Comparison of ENCODE assay signal across 16 cellular contexts in genomic region chr20:46237221-46237620, GRCh38.
"Had no signal": no experiment of that assay in that cellular context is flagged by ENCODE, and none has a peak within 500 bp of the region (broad histone marks: within the 10 kb centered on the region; RNA-seq: fewer than 3 reads in every experiment).

No MANE protein-coding gene starts in this region.

- H3K9me3 ChIP-seq: heart left ventricle, right lobe of liver, stomach, suprapubic skin, transverse colon had no signal

- H3K27ac ChIP-seq: coronary artery, heart left ventricle, parathyroid adenoma, right lobe of liver, stomach, suprapubic skin, transverse colon had no signal

- H3K27me3 ChIP-seq: right lobe of liver had no signal

- H3K27ac Mint-ChIP-seq: activated naive CD4-positive, alpha-beta T cell treated with anti-CD3 and anti-CD28 coated beads, Interleukin-2, amount 10 ng/mL, durations not matched to agents 7 days and 5 days; immature natural killer cell; natural killer cell treated with Interleukin-12 subunit alpha and Interleukin-12 subunit beta and Interleukin-15 and Interleukin-18, amount 100 ng/mL, for 72 hours; stimulated activated memory B cell treated with anti-CD40 and anti-IgM and Interleukin-4, amounts not matched to agents 10 μg/mL and 1 μg/mL and 100 μg/mL, for 72 hours had no signal

- H3K36me3 ChIP-seq: heart left ventricle, right lobe of liver, stomach, suprapubic skin, transverse colon had no signal

- DNase-seq: activated CD4-positive, alpha-beta T cell treated with anti-CD3 and anti-CD28 coated beads, Interleukin-2, amount 50 U/mL, for 48 hours; activated naive CD4-positive, alpha-beta T cell treated with anti-CD3 and anti-CD28 coated beads, Interleukin-2, amount 10 ng/mL, durations not matched to agents 7 days and 5 days; activated T-cell treated with anti-CD3 and anti-CD28 coated beads, Interleukin-2, amount 50 U/mL, for 48 hours; cerebellar nuclear complex; heart left ventricle; immature natural killer cell; right lobe of liver; small intestine; stomach; T-helper 1 cell; transverse colon had no signal

- H3K4me1 ChIP-seq: heart left ventricle, parathyroid adenoma, right lobe of liver, stomach, suprapubic skin, transverse colon had no signal

- H3K4me3 Mint-ChIP-seq: activated naive CD4-positive, alpha-beta T cell treated with anti-CD3 and anti-CD28 coated beads, Interleukin-2, amount 10 ng/mL, durations not matched to agents 7 days and 5 days; immature natural killer cell; natural killer cell treated with Interleukin-12 subunit alpha and Interleukin-12 subunit beta and Interleukin-15 and Interleukin-18, amount 100 ng/mL, for 72 hours; stimulated activated memory B cell treated with anti-CD40 and anti-IgM and Interleukin-4, amounts not matched to agents 10 μg/mL and 1 μg/mL and 100 μg/mL, for 72 hours had no signal

- H2AFZ ChIP-seq: parathyroid adenoma had no signal

- H3K36me3 Mint-ChIP-seq: activated naive CD4-positive, alpha-beta T cell treated with anti-CD3 and anti-CD28 coated beads, Interleukin-2, amount 10 ng/mL, durations not matched to agents 7 days and 5 days; immature natural killer cell; natural killer cell treated with Interleukin-12 subunit alpha and Interleukin-12 subunit beta and Interleukin-15 and Interleukin-18, amount 100 ng/mL, for 72 hours; stimulated activated memory B cell treated with anti-CD40 and anti-IgM and Interleukin-4, amounts not matched to agents 10 μg/mL and 1 μg/mL and 100 μg/mL, for 72 hours had no signal

- H3K4me1 Mint-ChIP-seq: activated naive CD4-positive, alpha-beta T cell treated with anti-CD3 and anti-CD28 coated beads, Interleukin-2, amount 10 ng/mL, durations not matched to agents 7 days and 5 days; immature natural killer cell; stimulated activated memory B cell treated with anti-CD40 and anti-IgM and Interleukin-4, amounts not matched to agents 10 μg/mL and 1 μg/mL and 100 μg/mL, for 72 hours had no signal

- H3K9me3 Mint-ChIP-seq: activated naive CD4-positive, alpha-beta T cell treated with anti-CD3 and anti-CD28 coated beads, Interleukin-2, amount 10 ng/mL, durations not matched to agents 7 days and 5 days; immature natural killer cell; natural killer cell treated with Interleukin-12 subunit alpha and Interleukin-12 subunit beta and Interleukin-15 and Interleukin-18, amount 100 ng/mL, for 72 hours; stimulated activated memory B cell treated with anti-CD40 and anti-IgM and Interleukin-4, amounts not matched to agents 10 μg/mL and 1 μg/mL and 100 μg/mL, for 72 hours had no signal

- H3K79me2 ChIP-seq: parathyroid adenoma had no signal

- ATAC-seq: heart left ventricle; natural killer cell treated with Interleukin-12 subunit alpha and Interleukin-12 subunit beta and Interleukin-15 and Interleukin-18, amount 100 ng/mL, for 72 hours; right lobe of liver; stimulated activated memory B cell treated with anti-CD40 and anti-IgM and Interleukin-4, amounts not matched to agents 10 μg/mL and 1 μg/mL and 100 μg/mL, for 72 hours had no signal

- H3K4me3 ChIP-seq: coronary artery, heart left ventricle, right lobe of liver, stomach, suprapubic skin, transverse colon had no signal

- H3K9ac ChIP-seq: parathyroid adenoma had no signal
